Comparison of ENCODE assay signal across 1 cellular context in the genomic region with DNA sequence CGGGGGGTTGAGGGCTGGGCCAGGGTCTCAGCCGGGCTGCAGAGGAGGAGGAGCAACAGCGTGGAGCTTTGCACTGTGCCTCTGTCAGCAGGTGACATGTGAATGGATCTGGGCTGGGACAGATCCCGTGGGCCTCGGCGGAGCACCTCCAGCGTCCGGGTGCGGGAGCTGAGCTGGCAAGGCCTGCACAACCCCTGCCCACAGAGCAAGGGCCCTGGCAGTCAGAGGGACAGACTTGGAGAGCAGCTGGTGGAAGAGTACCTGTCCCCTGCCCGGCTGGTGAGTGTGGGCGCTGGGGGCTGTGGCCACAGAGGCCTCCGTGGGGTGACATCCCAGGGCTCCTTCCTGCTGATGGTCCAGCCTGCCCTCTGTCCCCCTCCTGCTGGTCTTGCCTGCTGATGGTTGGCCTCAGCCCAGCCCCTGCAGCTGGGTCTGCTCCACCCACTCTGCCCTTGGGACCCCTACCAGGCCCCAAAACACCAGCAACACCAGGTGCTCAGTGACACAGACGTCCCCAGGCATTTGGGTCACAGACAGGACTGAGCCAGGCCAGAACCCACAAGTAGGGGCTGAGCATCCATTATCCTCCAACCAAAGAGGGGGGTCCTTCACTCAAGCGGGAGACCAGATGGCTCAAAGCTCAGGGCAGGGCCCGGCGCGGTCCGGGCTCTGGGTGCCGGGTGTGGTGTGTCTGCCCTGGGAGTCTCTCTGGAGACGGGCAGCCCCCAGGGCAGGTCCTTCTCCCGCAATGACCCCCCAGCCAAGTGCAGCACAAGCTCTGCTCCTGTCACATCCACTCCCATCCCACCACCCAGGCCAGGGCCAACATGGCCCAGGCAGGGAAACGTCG.
TF ChIP-seq lines count a peak whose summit lies in the region.

No MANE protein-coding gene starts in this region.

TF ChIP-seq in H1, 55 proteins besides CTCF, POLR2A, EP300 and RAD21:
- no peak for TF ChIP-seq SP2 (IDR thresholded peaks at IDR 0.05; ENCODE audit: low read length)
- TF ChIP-seq NRF1 (IDR thresholded peaks at IDR 0.05; ENCODE audit: low read depth, low read length) = no peak
- no peak for TF ChIP-seq SP4 (IDR thresholded peaks at IDR 0.05; ENCODE audit: low read length)
- TF ChIP-seq PHF8 (conservative IDR thresholded peaks at IDR 0.05; ENCODE audit: low read depth, low read length) = no peak
- no peak for TF ChIP-seq RFX5 (IDR thresholded peaks at IDR 0.05; ENCODE audit: borderline replicate concordance, low read depth, low read length)
- no peak for TF ChIP-seq CBX5 (IDR thresholded peaks at IDR 0.05; ENCODE audit: low read depth, low read length)
- no peak for TF ChIP-seq JUND (IDR thresholded peaks at IDR 0.05; ENCODE audit: low read length)
- TF ChIP-seq TCF12 (IDR thresholded peaks at IDR 0.05; ENCODE audit: low read depth, low read length) = no peak
- TF ChIP-seq EZH2 (IDR thresholded peaks at IDR 0.05; ENCODE audit: low read depth, low read length, severe bottlenecking) = no peak
- no peak for TF ChIP-seq POLR2AphosphoS5 (IDR thresholded peaks at IDR 0.05; ENCODE audit: low read depth, low read length)
- TF ChIP-seq, protein P1, sequence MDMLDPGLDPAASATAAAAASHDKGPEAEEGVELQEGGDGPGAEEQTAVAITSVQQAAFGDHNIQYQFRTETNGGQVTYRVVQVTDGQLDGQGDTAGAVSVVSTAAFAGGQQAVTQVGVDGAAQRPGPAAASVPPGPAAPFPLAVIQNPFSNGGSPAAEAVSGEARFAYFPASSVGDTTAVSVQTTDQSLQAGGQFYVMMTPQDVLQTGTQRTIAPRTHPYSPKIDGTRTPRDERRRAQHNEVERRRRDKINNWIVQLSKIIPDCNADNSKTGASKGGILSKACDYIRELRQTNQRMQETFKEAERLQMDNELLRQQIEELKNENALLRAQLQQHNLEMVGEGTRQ (IDR thresholded peaks at IDR 0.05; ENCODE audit: low read length) = no peak
- TF ChIP-seq HDAC2 (IDR thresholded peaks at IDR 0.05; ENCODE audit: borderline replicate concordance in 1 of 2, low read depth in 2 of 2, low read length in 2 of 2) = no peak
- TF ChIP-seq KDM5A (IDR thresholded peaks at IDR 0.05; ENCODE audit: low read length) = no peak
- no peak for TF ChIP-seq CREB1 (IDR thresholded peaks at IDR 0.05)
